12 cellular contexts compared by ENCODE assay signal in genomic region chr2:8039732-8040131, GRCh38.
A peak's percentile ranks its signal among the peaks of the same experiment; 100 is the strongest.
DNase-seq lines count a peak whose midpoint lies in the region; ATAC-seq lines count a peak whose summit lies in the region.
"Had no signal": no experiment of that assay in that cellular context is flagged by ENCODE, and none has a peak within 500 bp of the region (broad histone marks: within the 10 kb centered on the region; RNA-seq: fewer than 3 reads in every experiment).

No MANE protein-coding gene starts in this region.

- DNase-seq in LHCN-M2 (ENCODE audit: low read depth) (peak; percentile 6), NCI-H524 treated with DMSO at 0.1 percent for 48 hours (lab: John Stamatoyannopoulos, UW) (peak; percentile 72), myocyte (ENCODE audit: low read depth) (peak; percentile 72), iPS-NIHi11 (ENCODE audit: low spot score) (no peak), A172 (ENCODE audit: low spot score) (no peak)
- DNase-seq: CD8-positive, alpha-beta T cell; COR-L47; DMS53; GF-D8; GM23248; H7 had no signal

- no peak for ATAC-seq in GM19455 (IDR thresholded peaks at IDR 0.05; ENCODE audit: unreplicated experiment)
- ATAC-seq: CD8-positive, alpha-beta T cell had no signal

Comparison
In these comparisons a context has a peak if more than half of its experiments do, and no peak if none do; other contexts are left out.
1. DNase-seq: peak in LHCN-M2 (single experiment), NCI-H524 treated with DMSO at 0.1 percent for 48 hours (single experiment) and myocyte (single experiment); none in iPS-NIHi11 (single experiment) and A172 (single experiment).